ENCODE assay signal across 14 cellular contexts in genomic region chr14:97402279-97402678, GRCh38.
DNase-seq lines count a peak whose midpoint lies in the region; ATAC-seq and TF ChIP-seq lines count a peak whose summit lies in the region.
"Had no signal": no experiment of that assay in that cellular context is flagged by ENCODE, and none has a peak within 500 bp of the region (broad histone marks: within the 10 kb centered on the region; RNA-seq: fewer than 3 reads in every experiment).

No MANE protein-coding gene starts in this region.

- no peaks in the 10 kb centered on the region for H3K9me3 Mint-ChIP-seq in activated T-helper 17 cell treated with anti-CD3 and anti-CD28 coated beads, Interleukin-2, amount 50 U/mL, for 72 hours
- H3K9me3 Mint-ChIP-seq: CD8-positive, alpha-beta T cell had no signal

- no peaks in the 10 kb centered on the region for H3K36me3 Mint-ChIP-seq in activated T-helper 17 cell treated with anti-CD3 and anti-CD28 coated beads, Interleukin-2, amount 50 U/mL, for 72 hours (ENCODE audit: low read depth)
- H3K36me3 Mint-ChIP-seq: CD8-positive, alpha-beta T cell had no signal

- TF ChIP-seq RAD21 in neural cell (conservative IDR thresholded peaks at IDR 0.05) = no peak

- intact Hi-C loops in left colon (cut with DNase I, micrococcal nuclease) = no loop called here

- TF ChIP-seq CTCF in neural cell (IDR thresholded peaks at IDR 0.05; ENCODE audit: poor library complexity, severe bottlenecking) (no peak), WERI-Rb-1 (IDR thresholded peaks at IDR 0.05; ENCODE audit: low read depth, low read length) (no peak)

- peak overlapping the region; percentile 13 for H3K27ac Mint-ChIP-seq in activated T-helper 17 cell treated with anti-CD3 and anti-CD28 coated beads, Interleukin-2, amount 50 U/mL, for 72 hours
- H3K27ac Mint-ChIP-seq: B cell; CD8-positive, alpha-beta T cell had no signal

- no peaks in the 10 kb centered on the region for H3K79me2 ChIP-seq in neural cell (replicated peaks; ENCODE audit: insufficient read depth, low read length)

- no peaks in the 10 kb centered on the region for H3K9me2 ChIP-seq in neural cell (ENCODE audit: insufficient read depth, low read length)

- no peak overlapping the region for H3K4me3 ChIP-seq in neural cell (ENCODE audit: low read length)
- no peak overlapping the region for H3K4me3 ChIP-seq in WERI-Rb-1 (ENCODE audit: low read depth, low read length)
- H3K4me3 ChIP-seq: BLaER1 treated with 17β-estradiol and CSF1 and Interleukin-3, amounts not matched to agents 10 nM and 100 nM; GM23248; HAP-1 had no signal

- DNase-seq in left colon (peak; percentile 48 to 54), COLO668 (lab: John Stamatoyannopoulos, UW; ENCODE audit: unreplicated experiment) (no peak), NCI-H226 (no peak), WERI-Rb-1 (no peak)
- DNase-seq: CD8-positive, alpha-beta T cell; COR-L47; GM23248; IMR-90 had no signal

- H3K36me3 ChIP-seq in neural cell (ENCODE audit: insufficient read depth, low read length) (no peaks in the 10 kb centered on the region), WERI-Rb-1 (no peaks in the 10 kb centered on the region)
- H3K36me3 ChIP-seq: BLaER1 treated with 17β-estradiol and CSF1 and Interleukin-3, amounts not matched to agents 10 nM and 100 nM; HAP-1 had no signal

- TF ChIP-seq EP300 in neural cell (conservative IDR thresholded peaks at IDR 0.05; ENCODE audit: poor library complexity, severe bottlenecking) = no peak

- H4K20me1 ChIP-seq in neural cell (ENCODE audit: insufficient read depth) = no peaks in the 10 kb centered on the region
- H4K20me1 ChIP-seq: BLaER1 treated with 17β-estradiol and CSF1 and Interleukin-3, amounts not matched to agents 10 nM and 100 nM had no signal

- H3K4me3 Mint-ChIP-seq in activated T-helper 17 cell treated with anti-CD3 and anti-CD28 coated beads, Interleukin-2, amount 50 U/mL, for 72 hours = no peak overlapping the region
- H3K4me3 Mint-ChIP-seq: B cell; CD8-positive, alpha-beta T cell had no signal

- H3K4me1 Mint-ChIP-seq in activated T-helper 17 cell treated with anti-CD3 and anti-CD28 coated beads, Interleukin-2, amount 50 U/mL, for 72 hours = peaks cover 7% of the 10 kb centered on the region
- H3K4me1 Mint-ChIP-seq: B cell had no signal

- no peak overlapping the region for H3K4me2 ChIP-seq in neural cell (ENCODE audit: low read length)
- H3K4me2 ChIP-seq: BLaER1 treated with 17β-estradiol and CSF1 and Interleukin-3, amounts not matched to agents 10 nM and 100 nM had no signal

- H2AFZ ChIP-seq in neural cell (ENCODE audit: low read depth, low read length) = no peak overlapping the region
- H2AFZ ChIP-seq: GM23248 had no signal

- H3K9me3 ChIP-seq in neural cell (ENCODE audit: low read length) = no peaks in the 10 kb centered on the region
- H3K9me3 ChIP-seq in WERI-Rb-1 (ENCODE audit: severe bottlenecking) = no peaks in the 10 kb centered on the region
- H3K9me3 ChIP-seq: HAP-1 had no signal

- no peak overlapping the region for H3K9ac ChIP-seq in neural cell (ENCODE audit: low read length)
- H3K9ac ChIP-seq: BLaER1 treated with 17β-estradiol and CSF1 and Interleukin-3, amounts not matched to agents 10 nM and 100 nM; GM23248 had no signal

- H3K27ac ChIP-seq in neural cell (ENCODE audit: low read length) = peak overlapping the region; percentile 62
- no peak overlapping the region for H3K27ac ChIP-seq in WERI-Rb-1
- H3K27ac ChIP-seq: BLaER1 treated with 17β-estradiol and CSF1 and Interleukin-3, amounts not matched to agents 10 nM and 100 nM; GM23248 had no signal

- peaks cover 3% of the 10 kb centered on the region for H3K27me3 Mint-ChIP-seq in activated T-helper 17 cell treated with anti-CD3 and anti-CD28 coated beads, Interleukin-2, amount 50 U/mL, for 72 hours
- H3K27me3 Mint-ChIP-seq: B cell had no signal

- no peaks in the 10 kb centered on the region for H3F3A ChIP-seq in neural cell (ENCODE audit: insufficient read depth, low read length, poor library complexity, severe bottlenecking)

- ATAC-seq in activated T-helper 17 cell treated with anti-CD3 and anti-CD28 coated beads, Interleukin-2, amount 50 U/mL, for 72 hours (replicated peaks) = no peak
- ATAC-seq in left colon (peak; percentile 92), HG03095 (IDR thresholded peaks at IDR 0.05; ENCODE audit: unreplicated experiment) (no peak)
- ATAC-seq: CD8-positive, alpha-beta T cell had no signal

- H3K27me3 ChIP-seq in neural cell (ENCODE audit: insufficient read depth, low read depth, low read length) = no peaks in the 10 kb centered on the region
- peaks cover 58% of the 10 kb centered on the region for H3K27me3 ChIP-seq in WERI-Rb-1 (ENCODE audit: insufficient read depth, low read depth, severe bottlenecking)
- H3K27me3 ChIP-seq: BLaER1 treated with 17β-estradiol and CSF1 and Interleukin-3, amounts not matched to agents 10 nM and 100 nM had no signal

TF ChIP-seq in neural cell, 6 proteins besides CTCF, POLR2A, EP300 and RAD21:
- TF ChIP-seq SMC3 (conservative IDR thresholded peaks at IDR 0.05; ENCODE audit: poor library complexity) (no peak), POLR2AphosphoS5 (IDR thresholded peaks at IDR 0.05) (no peak), MXI1 (conservative IDR thresholded peaks at IDR 0.05; ENCODE audit: poor library complexity, severe bottlenecking) (no peak), TAF1 (IDR thresholded peaks at IDR 0.05; ENCODE audit: low read depth) (no peak), EZH2 (IDR thresholded peaks at IDR 0.05; ENCODE audit: borderline replicate concordance, insufficient read depth, low read length, poor library complexity, severe bottlenecking) (no peak)

Comparison
In these comparisons a context has a peak if more than half of its experiments do, and no peak if none do; other contexts are left out.
1. DNase-seq: peak in left colon (2 of 2); none in COLO668 (single experiment), NCI-H226 (single experiment) and WERI-Rb-1 (single experiment).